ENCODE assay signal across 8 cellular contexts in the genomic region with DNA sequence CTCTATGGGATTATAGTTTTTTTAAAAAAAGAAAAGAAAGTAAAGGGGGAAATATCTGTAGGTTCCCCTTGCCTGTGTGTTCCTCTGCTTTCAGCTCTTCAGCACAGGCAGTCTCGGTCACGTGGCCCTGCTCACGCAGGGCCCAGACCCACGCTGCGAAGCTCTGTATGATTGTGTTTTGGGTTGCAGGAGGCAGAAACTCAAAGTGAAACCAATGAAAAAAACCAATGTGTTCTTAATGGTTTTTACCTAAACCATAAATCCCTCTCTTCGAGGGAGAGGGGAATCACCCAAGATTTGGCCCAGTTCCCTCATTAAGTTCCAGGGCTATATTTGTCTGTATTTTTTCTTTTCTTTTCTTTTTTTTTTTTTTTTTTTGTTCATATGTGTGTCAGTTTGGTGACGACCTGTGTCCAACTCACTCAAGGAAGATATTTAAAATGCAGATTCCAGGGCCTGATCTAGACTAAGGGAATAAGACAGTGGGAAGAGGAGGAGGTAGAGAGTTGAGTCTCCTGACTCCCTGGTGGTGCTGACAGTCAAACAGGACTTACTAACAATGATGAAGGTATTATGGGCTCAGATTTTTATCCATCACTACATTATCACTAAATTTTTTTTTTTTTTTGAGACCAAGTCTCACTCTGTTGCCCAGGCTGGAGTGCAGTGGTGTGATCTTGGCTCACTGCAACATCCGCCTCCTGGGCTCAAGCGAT. TPM values are rescaled to one million over a fixed set of nuclear protein-coding genes. Genes with fewer than 3 reads are reported as not detected.
DNase-seq lines count a peak whose midpoint lies in the region; ATAC-seq lines count a peak whose summit lies in the region.

No MANE protein-coding gene starts in this region.

- no peaks in the 10 kb centered on the region for H3K27me3 Mint-ChIP-seq in memory B cell

- ATAC-seq in GM19328 (IDR thresholded peaks at IDR 0.05; ENCODE audit: unreplicated experiment) (peak; percentile 97), HG03108 (IDR thresholded peaks at IDR 0.05; ENCODE audit: unreplicated experiment) (peak; percentile 98), memory B cell (ENCODE audit: low read depth) (peak; percentile 100)

- H3K36me3 Mint-ChIP-seq in memory B cell = no peaks in the 10 kb centered on the region

- peak overlapping the region; percentile 53 for H3K4me3 Mint-ChIP-seq in memory B cell

- peaks cover 6% of the 10 kb centered on the region for H3K4me1 Mint-ChIP-seq in memory B cell

- peak overlapping the region; percentile 74 for H3K27ac Mint-ChIP-seq in memory B cell

- no peaks in the 10 kb centered on the region for H3K9me3 Mint-ChIP-seq in memory B cell

- DNase-seq in activated CD8-positive, alpha-beta memory T cell treated with anti-CD3 and anti-CD28 coated beads for 24 hours = peak; percentile 79
- DNase-seq in memory B cell (ENCODE audit: low spot score in 2 of 2) = peak; percentile 24 to 58
- no peak for DNase-seq in HT-29 (ENCODE audit: low spot score)
- DNase-seq in SIG-M5 (lab: John Stamatoyannopoulos, UW) = no peak
- DNase-seq in GF-D8 (lab: John Stamatoyannopoulos, UW) = no peak
- no peak for DNase-seq in iPS-NIHi7 (ENCODE audit: extremely low spot score)

RNA-seq across cellular contexts. Expression of gene RREB1, which starts 33.8 kb away (rescaled TPM):
- total RNA-seq in HT-29 (2014; rRNA removed; shearing (Covaris generic)) = 21.6 and 23.9 TPM in 2 replicates

Comparison
In these comparisons a context has a peak if more than half of its experiments do, and no peak if none do; other contexts are left out.
1. DNase-seq: peak in activated CD8-positive, alpha-beta memory T cell treated with anti-CD3 and anti-CD28 coated beads for 24 hours (single experiment) and memory B cell (2 of 2); none in HT-29 (single experiment), SIG-M5 (single experiment), GF-D8 (single experiment) and iPS-NIHi7 (single experiment).
2. Peak in every context shown above with its lines, with median percentiles within 50 percentile points of each other: ATAC-seq.